Comparison of ENCODE assay signal across 30 cellular contexts in the genomic region with DNA sequence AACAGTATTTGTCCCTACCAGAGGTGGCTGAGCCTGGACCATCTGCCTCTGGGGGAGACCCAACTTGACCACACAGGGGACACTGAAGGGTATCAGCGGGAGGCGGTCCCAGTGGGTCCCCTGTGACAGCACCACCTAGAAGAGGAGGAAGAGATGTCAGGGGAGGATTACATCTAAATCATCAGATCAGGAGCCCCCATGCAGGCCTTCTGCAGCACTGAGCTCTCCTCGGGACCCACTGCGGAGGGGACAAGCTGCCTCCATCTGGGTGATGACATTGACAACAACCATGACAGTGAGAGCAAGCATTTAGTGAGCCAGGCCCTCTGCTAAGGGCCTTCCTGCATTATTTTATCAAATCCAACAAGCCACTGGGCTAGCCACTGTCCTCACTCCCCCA. TPM values are rescaled to one million over a fixed set of nuclear protein-coding genes. Genes with fewer than 3 reads are reported as not detected.
DNase-seq lines count a peak whose midpoint lies in the region; ATAC-seq lines count a peak whose summit lies in the region.
"Had no signal": no experiment of that assay in that cellular context is flagged by ENCODE, and none has a peak within 500 bp of the region (broad histone marks: within the 10 kb centered on the region; RNA-seq: fewer than 3 reads in every experiment).

No MANE protein-coding gene starts in this region.

- H3K27me3 Mint-ChIP-seq in activated T-cell treated with anti-CD3 and anti-CD28 coated beads, Interleukin-2, amount 50 U/mL, for 72 hours (ENCODE audit: low read depth), result no peaks in the 10 kb centered on the region
- H3K27me3 Mint-ChIP-seq in T-helper 17 cell, result no peaks in the 10 kb centered on the region
- no peaks in the 10 kb centered on the region for H3K27me3 Mint-ChIP-seq in stimulated activated memory B cell treated with anti-CD40 and anti-IgM and Interleukin-4, amounts not matched to agents 10 μg/mL and 1 μg/mL and 100 μg/mL, for 72 hours
- H3K27me3 Mint-ChIP-seq: activated CD4-positive, alpha-beta memory T cell treated with anti-CD3 and anti-CD28 coated beads, Interleukin-2, amount 10 ng/mL, durations not matched to agents 7 days and 5 days; activated naive CD8-positive, alpha-beta T cell treated with anti-CD3 and anti-CD28 coated beads, Interleukin-2, amount 10 ng/mL, durations not matched to agents 7 days and 5 days; IgD-negative memory B cell had no signal

- no peaks in the 10 kb centered on the region for H3K9me3 ChIP-seq in T-helper 17 cell (ENCODE audit: control insufficient read depth, low read length, poor library complexity, severe bottlenecking)
- no peaks in the 10 kb centered on the region for H3K9me3 ChIP-seq in effector memory CD4-positive, alpha-beta T cell (ENCODE audit: control insufficient read depth, low read length)
- H3K9me3 ChIP-seq: SK-N-SH had no signal

- no peaks in the 10 kb centered on the region for H3K4me1 ChIP-seq in effector memory CD4-positive, alpha-beta T cell (ENCODE audit: control insufficient read depth, insufficient read depth, low read length, poor library complexity, severe bottlenecking)

- peak overlapping the region; percentile 54 for H3K27ac Mint-ChIP-seq in activated T-cell treated with anti-CD3 and anti-CD28 coated beads, Interleukin-2, amount 50 U/mL, for 72 hours
- H3K27ac Mint-ChIP-seq in T-helper 17 cell, result peak overlapping the region; percentile 75
- peak overlapping the region; percentile 71 for H3K27ac Mint-ChIP-seq in stimulated activated memory B cell treated with anti-CD40 and anti-IgM and Interleukin-4, amounts not matched to agents 10 μg/mL and 1 μg/mL and 100 μg/mL, for 72 hours
- H3K27ac Mint-ChIP-seq: WTC11 had no signal

- no peak overlapping the region for H3K4me3 ChIP-seq in effector memory CD4-positive, alpha-beta T cell (ENCODE audit: insufficient read depth, low read depth, low read length, poor library complexity, severe bottlenecking)
- H3K4me3 ChIP-seq: skin epidermis had no signal

- no peak for ATAC-seq in activated T-cell treated with anti-CD3 and anti-CD28 coated beads, Interleukin-2, amount 50 U/mL, for 72 hours (replicated peaks in 1 of 2)
- ATAC-seq in T-helper 17 cell (no peak), GM19351 (IDR thresholded peaks at IDR 0.05; ENCODE audit: unreplicated experiment) (no peak)
- ATAC-seq in stimulated activated memory B cell treated with anti-CD40 and anti-IgM and Interleukin-4, amounts not matched to agents 10 μg/mL and 1 μg/mL and 100 μg/mL, for 72 hours, result no peak
- ATAC-seq: WTC11 had no signal

- peak overlapping the region; percentile 13 for H3K27ac ChIP-seq in effector memory CD4-positive, alpha-beta T cell (ENCODE audit: insufficient read depth, low read length, poor library complexity, severe bottlenecking)
- H3K27ac ChIP-seq: skin epidermis had no signal

- no peak for DNase-seq in activated T-cell treated with anti-CD3 and anti-CD28 coated beads, Interleukin-2, amount 50 U/mL, for 72 hours
- DNase-seq in activated T-cell treated with anti-CD3 and anti-CD28 coated beads, Interleukin-2, amount 50 U/mL, for 48 hours, result no peak
- no peak for DNase-seq in T-helper 17 cell
- no peak for DNase-seq in effector memory CD4-positive, alpha-beta T cell
- DNase-seq in cerebellum (ENCODE audit: low spot score), result no peak
- DNase-seq in HPDE6-E6E7 (ENCODE audit: extremely low spot score), result no peak
- DNase-seq: activated CD4-positive, alpha-beta memory T cell treated with anti-CD3 and anti-CD28 coated beads, Interleukin-2, amount 10 ng/mL, durations not matched to agents 7 days and 5 days; activated naive CD8-positive, alpha-beta T cell treated with anti-CD3 and anti-CD28 coated beads, Interleukin-2, amount 10 ng/mL, durations not matched to agents 7 days and 5 days; activated T-cell treated with anti-CD3 and anti-CD28 coated beads, Interleukin-2, amount 50 U/mL, for 1 hour; C1 segment of cervical spinal cord; central memory CD4-positive, alpha-beta T cell; HCEC 1CT; head of caudate nucleus; NCI-H1105; NCI-H2029 treated with DMSO at 0.1 percent for 48 hours; NCI-H345; NCI-H748 treated with DMSO at 0.1 percent for 48 hours; RPMI8226; SK-N-SH; stimulated activated CD4-positive, alpha-beta T cell treated with anti-CD3 and anti-CD28 coated beads, Interleukin-1b, Interleukin-23, amount 100 ng/mL, for 48 hours; T1000 had no signal

- H3K4me1 Mint-ChIP-seq in activated T-cell treated with anti-CD3 and anti-CD28 coated beads, Interleukin-2, amount 50 U/mL, for 72 hours (ENCODE audit: low read depth), result peaks cover 23% of the 10 kb centered on the region
- H3K4me1 Mint-ChIP-seq in T-helper 17 cell, result peaks cover 13% of the 10 kb centered on the region
- H3K4me1 Mint-ChIP-seq in stimulated activated memory B cell treated with anti-CD40 and anti-IgM and Interleukin-4, amounts not matched to agents 10 μg/mL and 1 μg/mL and 100 μg/mL, for 72 hours, result peaks cover 47% of the 10 kb centered on the region
- H3K4me1 Mint-ChIP-seq: WTC11 had no signal

- no peak overlapping the region for H3K4me3 Mint-ChIP-seq in activated T-cell treated with anti-CD3 and anti-CD28 coated beads, Interleukin-2, amount 50 U/mL, for 72 hours
- no peak overlapping the region for H3K4me3 Mint-ChIP-seq in T-helper 17 cell
- H3K4me3 Mint-ChIP-seq in stimulated activated memory B cell treated with anti-CD40 and anti-IgM and Interleukin-4, amounts not matched to agents 10 μg/mL and 1 μg/mL and 100 μg/mL, for 72 hours, result no peak overlapping the region
- H3K4me3 Mint-ChIP-seq: activated CD4-positive, alpha-beta memory T cell treated with anti-CD3 and anti-CD28 coated beads, Interleukin-2, amount 10 ng/mL, durations not matched to agents 7 days and 5 days; activated naive CD8-positive, alpha-beta T cell treated with anti-CD3 and anti-CD28 coated beads, Interleukin-2, amount 10 ng/mL, durations not matched to agents 7 days and 5 days; WTC11 had no signal

- H3K36me3 Mint-ChIP-seq in activated T-cell treated with anti-CD3 and anti-CD28 coated beads, Interleukin-2, amount 50 U/mL, for 72 hours (ENCODE audit: insufficient read depth in 2 of 2), result peaks cover 37 to 51% of the 10 kb centered on the region in 2 donors
- peaks cover 11% of the 10 kb centered on the region for H3K36me3 Mint-ChIP-seq in T-helper 17 cell (ENCODE audit: low read depth)
- H3K36me3 Mint-ChIP-seq in stimulated activated memory B cell treated with anti-CD40 and anti-IgM and Interleukin-4, amounts not matched to agents 10 μg/mL and 1 μg/mL and 100 μg/mL, for 72 hours, result peaks cover 85% of the 10 kb centered on the region

- H3K27me3 ChIP-seq in effector memory CD4-positive, alpha-beta T cell (replicated peaks; ENCODE audit: control insufficient read depth, insufficient read depth, low read length, poor library complexity, severe bottlenecking), result no peaks in the 10 kb centered on the region

- no peaks in the 10 kb centered on the region for H3K9me3 Mint-ChIP-seq in activated T-cell treated with anti-CD3 and anti-CD28 coated beads, Interleukin-2, amount 50 U/mL, for 72 hours
- no peaks in the 10 kb centered on the region for H3K9me3 Mint-ChIP-seq in stimulated activated memory B cell treated with anti-CD40 and anti-IgM and Interleukin-4, amounts not matched to agents 10 μg/mL and 1 μg/mL and 100 μg/mL, for 72 hours
- H3K9me3 Mint-ChIP-seq: activated CD4-positive, alpha-beta memory T cell treated with anti-CD3 and anti-CD28 coated beads, Interleukin-2, amount 10 ng/mL, durations not matched to agents 7 days and 5 days; activated naive CD8-positive, alpha-beta T cell treated with anti-CD3 and anti-CD28 coated beads, Interleukin-2, amount 10 ng/mL, durations not matched to agents 7 days and 5 days; IgD-negative memory B cell; WTC11 had no signal

- H3K36me3 ChIP-seq in effector memory CD4-positive, alpha-beta T cell (ENCODE audit: control insufficient read depth, insufficient read depth, low read length), result peaks cover 96% of the 10 kb centered on the region

RNA-seq across cellular contexts. Expression of a gene that starts 12.3 kb away (rescaled TPM):
- not detected for total RNA-seq in activated T-cell treated with anti-CD3 and anti-CD28 coated beads, Interleukin-2, amount 50 U/mL, for 72 hours
- not detected for total RNA-seq in T-helper 17 cell
- not detected for total RNA-seq in cerebellum
- total RNA-seq: activated CD4-positive, alpha-beta memory T cell treated with anti-CD3 and anti-CD28 coated beads, Interleukin-2, amount 10 ng/mL, durations not matched to agents 7 days and 5 days; activated naive CD8-positive, alpha-beta T cell treated with anti-CD3 and anti-CD28 coated beads, Interleukin-2, amount 10 ng/mL, durations not matched to agents 7 days and 5 days; lung microvascular endothelial cell; osteoblast; renal cortical epithelial cell; temporal lobe had no signal

RNA-seq across cellular contexts. Expression of a gene that starts 19.1 kb away (rescaled TPM):
- total RNA-seq in activated T-cell treated with anti-CD3 and anti-CD28 coated beads, Interleukin-2, amount 50 U/mL, for 72 hours, result not detected
- not detected for total RNA-seq in T-helper 17 cell
- not detected for total RNA-seq in cerebellum
- total RNA-seq: activated CD4-positive, alpha-beta memory T cell treated with anti-CD3 and anti-CD28 coated beads, Interleukin-2, amount 10 ng/mL, durations not matched to agents 7 days and 5 days; activated naive CD8-positive, alpha-beta T cell treated with anti-CD3 and anti-CD28 coated beads, Interleukin-2, amount 10 ng/mL, durations not matched to agents 7 days and 5 days; lung microvascular endothelial cell; osteoblast; renal cortical epithelial cell; temporal lobe had no signal

RNA-seq across cellular contexts. Expression of a gene that starts 45.8 kb away (rescaled TPM):
- 100 to 1,000 TPM; 204 to 246 TPM for total RNA-seq in activated T-cell treated with anti-CD3 and anti-CD28 coated beads, Interleukin-2, amount 50 U/mL, for 72 hours
- total RNA-seq in T-helper 17 cell (100 to 1,000 TPM; 263 to 323 TPM), cerebellum (10.6 TPM)

Comparison
In these comparisons a context has a peak if more than half of its experiments do, and no peak if none do; other contexts are left out.
1. RNA of a gene that starts 45.8 kb away (total RNA-seq): 263 to 323 TPM in T-helper 17 cell and 204 to 246 TPM in activated T-cell treated with anti-CD3 and anti-CD28 coated beads, Interleukin-2, amount 50 U/mL, for 72 hours; 10.6 TPM in cerebellum (single experiment); every median in the first group is over 10 times any median in the second.
2. Peak in every context shown above with its lines, with median percentiles within 50 percentile points of each other: H3K27ac Mint-ChIP-seq.